ENCODE assay signal across 27 cellular contexts in the genomic region with DNA sequence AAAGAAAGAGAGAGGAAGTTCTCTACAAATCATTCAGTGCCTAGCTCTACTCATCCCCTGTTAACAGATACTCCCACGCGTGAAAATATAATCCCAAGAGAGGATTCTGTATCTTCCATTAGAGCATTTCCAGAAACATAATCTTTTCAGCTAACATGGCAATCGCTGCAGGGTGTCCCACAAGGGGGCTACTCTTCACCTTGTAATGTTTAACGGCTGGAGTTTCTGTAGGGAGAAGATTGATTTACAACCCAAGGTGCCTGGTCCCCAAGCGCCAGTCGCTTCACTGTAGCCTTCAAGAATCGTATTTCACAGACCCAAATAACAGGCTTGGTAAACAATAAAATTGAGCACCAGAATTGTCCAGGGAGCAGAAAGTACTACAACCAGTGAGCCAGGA.
DNase-seq lines count a peak whose midpoint lies in the region; ATAC-seq and TF ChIP-seq lines count a peak whose summit lies in the region.
"Had no signal": no experiment of that assay in that cellular context is flagged by ENCODE, and none has a peak within 500 bp of the region (broad histone marks: within the 10 kb centered on the region; RNA-seq: fewer than 3 reads in every experiment).

No MANE protein-coding gene starts in this region.

- no peaks in the 10 kb centered on the region for H3F3A ChIP-seq in GM23338 (replicated peaks; ENCODE audit: low read depth)

- H3K9me2 ChIP-seq in GM23338 (ENCODE audit: insufficient read depth) = no peaks in the 10 kb centered on the region; the same call in 1 of the 2 replicates

- no peak overlapping the region for H3K23ac ChIP-seq in mesendoderm (ENCODE audit: low read length)

- no peak overlapping the region for H4K8ac ChIP-seq in mesendoderm (ENCODE audit: low read depth, low read length)

- WGBS in mesendoderm (ENCODE audit: extremely low coverage, insufficient coverage, low lambda C conversion rate) = no CpG with 5 or more reads among the region's 7 CpGs

- no peak overlapping the region for H3K4me3 Mint-ChIP-seq in GM23338
- no peak overlapping the region for H3K4me3 Mint-ChIP-seq in activated CD8-positive, alpha-beta T cell treated with anti-CD3 and anti-CD28 coated beads for 36 hours
- H3K4me3 Mint-ChIP-seq: activated CD4-positive, alpha-beta memory T cell treated with anti-CD3 and anti-CD28 coated beads for 36 hours; activated naive CD4-positive, alpha-beta T cell treated with anti-CD3 and anti-CD28 coated beads, Interleukin-2, amount 10 ng/mL, durations not matched to agents 7 days and 5 days; CD14-positive monocyte; central memory CD8-positive, alpha-beta T cell; effector memory CD8-positive, alpha-beta T cell; IgD-negative memory B cell; naive thymus-derived CD4-positive, alpha-beta T cell; T-helper 17 cell had no signal

- no peak overlapping the region for H3K56ac ChIP-seq in mesendoderm (ENCODE audit: low read length)

- peak overlapping the region; percentile 69; the same call in 1 of the 2 replicates for H2AFZ ChIP-seq in GM23338

- H3K36me3 ChIP-seq in BLaER1 (no peaks in the 10 kb centered on the region), GM23338 (ENCODE audit: insufficient read depth) (no peaks in the 10 kb centered on the region), mesendoderm (ENCODE audit: control insufficient read depth, insufficient read depth, low read length) (no peaks in the 10 kb centered on the region)
- H3K36me3 ChIP-seq: adrenal gland, transverse colon had no signal

- TF ChIP-seq CTCF in GM23338 (conservative IDR thresholded peaks at IDR 0.05; ENCODE audit: low read depth in 2 of 2) = peak in 1 of 2 experiments; percentile 17; a peak in 1 of 4 replicates
- no peak for TF ChIP-seq CTCF in activated CD8-positive, alpha-beta T cell treated with anti-CD3 and anti-CD28 coated beads for 36 hours (IDR thresholded peaks at IDR 0.05)

- peaks cover 15% of the 10 kb centered on the region for H3K4me1 Mint-ChIP-seq in GM23338
- no peaks in the 10 kb centered on the region for H3K4me1 Mint-ChIP-seq in activated CD8-positive, alpha-beta T cell treated with anti-CD3 and anti-CD28 coated beads for 36 hours (ENCODE audit: low read depth)
- H3K4me1 Mint-ChIP-seq: activated naive CD4-positive, alpha-beta T cell treated with anti-CD3 and anti-CD28 coated beads, Interleukin-2, amount 10 ng/mL, durations not matched to agents 7 days and 5 days; central memory CD8-positive, alpha-beta T cell; naive thymus-derived CD4-positive, alpha-beta T cell; T-helper 17 cell had no signal

- H4K5ac ChIP-seq in mesendoderm (ENCODE audit: low read length) = no peak overlapping the region

- H3K4me3 ChIP-seq in BLaER1 (no peak overlapping the region), GM23338 (no peak overlapping the region), mesendoderm (ENCODE audit: low read length) (no peak overlapping the region)
- H3K4me3 ChIP-seq: adrenal gland, transverse colon had no signal

- DNase-seq in GM23338 (ENCODE audit: low spot score) (no peak), NCI-H2171 (lab: John Stamatoyannopoulos, UW) (peak; percentile 79), mesendoderm (no peak), mucosa of gallbladder (ENCODE audit: low spot score) (no peak)
- DNase-seq in activated CD8-positive, alpha-beta T cell treated with anti-CD3 and anti-CD28 coated beads for 36 hours = no peak
- DNase-seq in stimulated activated naive CD4-positive, alpha-beta T cell (lab: John Stamatoyannopoulos, UW) = no peak
- DNase-seq: activated CD4-positive, alpha-beta memory T cell treated with anti-CD3 and anti-CD28 coated beads for 36 hours; activated CD4-positive, alpha-beta T cell treated with anti-CD3 and anti-CD28 coated beads for 1 hour; activated CD8-positive, alpha-beta memory T cell treated with anti-CD3 and anti-CD28 coated beads, Interleukin-2, amount 50 U/mL, for 48 hours; activated naive CD4-positive, alpha-beta T cell treated with anti-CD3 and anti-CD28 coated beads, Interleukin-2, amount 10 ng/mL, durations not matched to agents 7 days and 5 days; adrenal gland; Caco-2; effector memory CD8-positive, alpha-beta T cell; left ventricle myocardium superior; midbrain; naive thymus-derived CD4-positive, alpha-beta T cell; NCI-H1105 treated with DMSO at 0.1 percent for 48 hours; NCI-H526 treated with DMSO at 0.1 percent for 48 hours; Right ventricle myocardium superior; stimulated activated CD4-positive, alpha-beta T cell treated with anti-CD3 and anti-CD28 coated beads, Interleukin-4, amount 100 ng/mL, for 4 hours; T-helper 17 cell; transverse colon had no signal

- ATAC-seq in GM23338 = no peak
- ATAC-seq in activated CD8-positive, alpha-beta T cell treated with anti-CD3 and anti-CD28 coated beads for 36 hours = no peak
- ATAC-seq: effector memory CD8-positive, alpha-beta T cell; HCT116; left ventricle myocardium superior; naive thymus-derived CD4-positive, alpha-beta T cell; T-helper 17 cell had no signal

- H4K20me1 ChIP-seq in BLaER1 (no peaks in the 10 kb centered on the region), GM23338 (replicated peaks; ENCODE audit: insufficient read depth) (no peaks in the 10 kb centered on the region)

- peaks cover 5% of the 10 kb centered on the region; the same call in 1 of the 3 replicates for H3K36me3 Mint-ChIP-seq in GM23338 (ENCODE audit: low read depth)
- H3K36me3 Mint-ChIP-seq in activated CD8-positive, alpha-beta T cell treated with anti-CD3 and anti-CD28 coated beads for 36 hours (ENCODE audit: low read depth) = no peaks in the 10 kb centered on the region
- H3K36me3 Mint-ChIP-seq: activated CD4-positive, alpha-beta memory T cell treated with anti-CD3 and anti-CD28 coated beads for 36 hours; activated naive CD4-positive, alpha-beta T cell treated with anti-CD3 and anti-CD28 coated beads, Interleukin-2, amount 10 ng/mL, durations not matched to agents 7 days and 5 days; CD14-positive monocyte; IgD-negative memory B cell; naive thymus-derived CD4-positive, alpha-beta T cell had no signal

- peak overlapping the region; percentile 75 for H2BK15ac ChIP-seq in mesendoderm (replicated peaks; ENCODE audit: low read depth)

- POLR2A ChIA-PET in activated CD8-positive, alpha-beta T cell treated with anti-CD3 and anti-CD28 coated beads for 36 hours (lab: Charles Lee) = no interaction called here

- H3K9ac ChIP-seq in BLaER1 (no peak overlapping the region), mesendoderm (ENCODE audit: low read length) (no peak overlapping the region)

- H3K27me3 ChIP-seq in BLaER1 = no peaks in the 10 kb centered on the region
- H3K27me3 ChIP-seq in GM23338 (ENCODE audit: insufficient read depth) = no peaks in the 10 kb centered on the region
- H3K27me3 ChIP-seq in mesendoderm (ENCODE audit: insufficient read depth, low read length, poor library complexity) = no peaks in the 10 kb centered on the region
- H3K27me3 ChIP-seq: adrenal gland, transverse colon had no signal

- no peaks in the 10 kb centered on the region for H3K79me2 ChIP-seq in GM23338 (replicated peaks; ENCODE audit: insufficient read depth)
- no peaks in the 10 kb centered on the region for H3K79me2 ChIP-seq in mesendoderm (ENCODE audit: control insufficient read depth, insufficient read depth, low read length)

- H3K27me3 Mint-ChIP-seq in GM23338 (ENCODE audit: insufficient read depth, low read depth, poor library complexity) = no peaks in the 10 kb centered on the region
- H3K27me3 Mint-ChIP-seq in activated CD8-positive, alpha-beta T cell treated with anti-CD3 and anti-CD28 coated beads for 36 hours = no peaks in the 10 kb centered on the region
- H3K27me3 Mint-ChIP-seq: activated CD4-positive, alpha-beta memory T cell treated with anti-CD3 and anti-CD28 coated beads for 36 hours; activated naive CD4-positive, alpha-beta T cell treated with anti-CD3 and anti-CD28 coated beads, Interleukin-2, amount 10 ng/mL, durations not matched to agents 7 days and 5 days; central memory CD8-positive, alpha-beta T cell; effector memory CD8-positive, alpha-beta T cell; IgD-negative memory B cell; naive thymus-derived CD4-positive, alpha-beta T cell; T-helper 17 cell had no signal

- no peak overlapping the region for H2BK5ac ChIP-seq in mesendoderm (ENCODE audit: low read length)

- no peak overlapping the region for H3K18ac ChIP-seq in mesendoderm (ENCODE audit: low read length)

- H3K79me1 ChIP-seq in mesendoderm (ENCODE audit: low read length) = no peaks in the 10 kb centered on the region

- H3K27ac ChIP-seq in BLaER1 (peak overlapping the region; percentile 81), GM23338 (ENCODE audit: low read depth) (no peak overlapping the region), mesendoderm (ENCODE audit: low read depth, low read length) (no peak overlapping the region)
- H3K27ac ChIP-seq: adrenal gland, transverse colon had no signal

- H3K4ac ChIP-seq in mesendoderm (ENCODE audit: low read depth, low read length) = no peak overlapping the region

- CTCF ChIA-PET in activated CD8-positive, alpha-beta T cell treated with anti-CD3 and anti-CD28 coated beads for 36 hours (lab: Charles Lee) = no interaction called here

- H3K4me2 ChIP-seq in BLaER1 = peak overlapping the region; percentile 87
- no peak overlapping the region for H3K4me2 ChIP-seq in GM23338
- no peak overlapping the region for H3K4me2 ChIP-seq in mesendoderm (ENCODE audit: low read length)

- intact Hi-C loops in activated CD8-positive, alpha-beta T cell treated with anti-CD3 and anti-CD28 coated beads for 36 hours (cut with micrococcal nuclease) = no loop called here

- H3K4me1 ChIP-seq in BLaER1 (peaks cover 59% of the 10 kb centered on the region), GM23338 (ENCODE audit: insufficient read depth) (no peaks in the 10 kb centered on the region), mesendoderm (ENCODE audit: control insufficient read depth, low read depth, low read length) (peaks cover 7% of the 10 kb centered on the region)
- H3K4me1 ChIP-seq: Caco-2, transverse colon had no signal

- H2AK5ac ChIP-seq in mesendoderm (ENCODE audit: low read length) = no peak overlapping the region

- H3K9me3 ChIP-seq in BLaER1 = peaks cover 7% of the 10 kb centered on the region; the same call in 1 of the 2 replicates
- H3K9me3 ChIP-seq: adrenal gland, Caco-2, transverse colon had no signal

- no peak overlapping the region for H3K27ac Mint-ChIP-seq in GM23338
- no peak overlapping the region for H3K27ac Mint-ChIP-seq in activated CD8-positive, alpha-beta T cell treated with anti-CD3 and anti-CD28 coated beads for 36 hours
- H3K27ac Mint-ChIP-seq: activated CD4-positive, alpha-beta memory T cell treated with anti-CD3 and anti-CD28 coated beads for 36 hours; activated naive CD4-positive, alpha-beta T cell treated with anti-CD3 and anti-CD28 coated beads, Interleukin-2, amount 10 ng/mL, durations not matched to agents 7 days and 5 days; CD14-positive monocyte; effector memory CD8-positive, alpha-beta T cell; IgD-negative memory B cell; naive thymus-derived CD4-positive, alpha-beta T cell; T-helper 17 cell had no signal

- peak overlapping the region; percentile 56 for H2BK120ac ChIP-seq in mesendoderm (ENCODE audit: low read depth, low read length)

- peaks cover 17% of the 10 kb centered on the region for H3K9me3 Mint-ChIP-seq in GM23338
- H3K9me3 Mint-ChIP-seq in activated CD8-positive, alpha-beta T cell treated with anti-CD3 and anti-CD28 coated beads for 36 hours = peaks cover 8% of the 10 kb centered on the region
- H3K9me3 Mint-ChIP-seq: IgD-negative memory B cell had no signal

TF ChIP-seq in GM23338, 12 proteins besides CTCF, POLR2A, EP300 and RAD21 (continues in another document):
- TF ChIP-seq JUNB (IDR thresholded peaks at IDR 0.05; ENCODE audit: unreplicated experiment) (no peak), EZH2 (IDR thresholded peaks at IDR 0.05; ENCODE audit: low read depth, unreplicated experiment) (no peak)
